In the genomic region with DNA sequence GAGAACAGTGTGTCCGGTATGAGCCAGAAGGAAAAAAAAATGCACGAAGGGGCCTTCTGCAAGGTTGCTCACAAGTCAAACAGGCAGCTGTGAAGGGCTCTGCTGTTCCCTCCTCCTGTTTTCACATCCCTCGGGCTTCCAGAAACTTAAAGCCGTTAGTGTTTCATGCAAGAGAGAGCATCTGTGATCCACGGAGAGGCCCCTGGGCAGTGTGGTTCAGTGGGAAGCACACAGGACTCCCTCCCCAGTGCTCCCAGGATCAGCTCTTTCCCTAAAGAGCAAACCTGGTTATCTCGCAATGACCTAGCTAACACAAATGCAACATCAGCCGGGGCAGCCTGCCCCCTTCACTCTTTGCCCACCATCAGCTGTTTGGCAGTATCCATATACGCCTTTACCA, we compare ENCODE assay signal across 1 cellular context.
A peak's percentile ranks its signal among the peaks of the same experiment; 100 is the strongest.
TF ChIP-seq lines count a peak whose summit lies in the region.

No MANE protein-coding gene starts in this region.

TF ChIP-seq in K562, 482 proteins besides CTCF, POLR2A, EP300 and RAD21:
- TF ChIP-seq TAF7 (tag; IDR thresholded peaks at IDR 0.05) (no peak), ZNF384 (IDR thresholded peaks at IDR 0.05; ENCODE audit: low read depth, low read length) (peak; percentile 49), HBP1 (CRISPR knock-in tag; IDR thresholded peaks at IDR 0.05) (no peak), BCL6 (CRISPR knock-in tag; IDR thresholded peaks at IDR 0.05) (no peak), KDM1A (IDR thresholded peaks at IDR 0.05) (peak; percentile 57 to 68; a peak in 3 of 4 replicates), TCF3 (CRISPR knock-in tag; IDR thresholded peaks at IDR 0.05) (no peak), ADNP (tag; IDR thresholded peaks at IDR 0.05) (peak; percentile 51; the same call in 1 of the 2 replicates), BCOR (IDR thresholded peaks at IDR 0.05) (peak; percentile 91), PHF20 (IDR thresholded peaks at IDR 0.05; ENCODE audit: partially characterized antibody) (peak; percentile 23), JUN (IDR thresholded peaks at IDR 0.05; ENCODE audit: borderline replicate concordance, low read depth, low read length) (no peak), JUN (CRISPR knock-in tag; IDR thresholded peaks at IDR 0.05; ENCODE audit: borderline replicate concordance) (no peak)
